In the genomic region with DNA sequence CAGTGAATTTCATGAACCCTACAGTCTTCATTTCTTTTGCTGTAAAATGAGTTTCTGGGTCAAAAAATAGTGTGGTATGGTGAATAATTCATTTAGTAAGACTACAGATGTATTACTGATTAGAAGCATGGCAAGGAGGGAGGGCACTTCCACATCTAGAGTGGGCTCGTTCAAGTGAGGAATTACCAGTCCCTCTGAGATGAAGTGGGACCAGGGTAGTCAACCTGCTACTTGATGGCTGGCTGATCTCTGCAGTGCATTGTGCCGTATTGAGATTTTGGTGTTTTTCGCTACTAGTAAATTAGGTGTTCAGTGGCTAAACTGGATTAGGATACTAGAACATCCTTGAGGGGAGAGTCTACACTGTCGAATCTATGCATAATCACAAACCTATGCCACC, we compare ENCODE assay signal across 11 cellular contexts. TPM values are rescaled to one million over a fixed set of nuclear protein-coding genes. Genes with fewer than 3 reads are reported as not detected.
DNase-seq lines count a peak whose midpoint lies in the region; ATAC-seq and TF ChIP-seq lines count a peak whose summit lies in the region.
"Had no signal": no experiment of that assay in that cellular context is flagged by ENCODE, and none has a peak within 500 bp of the region (broad histone marks: within the 10 kb centered on the region; RNA-seq: fewer than 3 reads in every experiment).

No MANE protein-coding gene starts in this region.

- no peak overlapping the region for H3K4me3 Mint-ChIP-seq in activated CD4-positive, alpha-beta memory T cell treated with anti-CD3 and anti-CD28 coated beads for 36 hours
- H3K4me3 Mint-ChIP-seq in activated CD4-positive, alpha-beta memory T cell treated with anti-CD3 and anti-CD28 coated beads, Interleukin-2, amount 10 ng/mL, durations not matched to agents 7 days and 5 days, result no peak overlapping the region
- no peak overlapping the region for H3K4me3 Mint-ChIP-seq in stimulated activated memory B cell treated with anti-CD40 and anti-IgM and Interleukin-4, amounts not matched to agents 10 μg/mL and 1 μg/mL and 100 μg/mL, for 72 hours

- peaks cover 17% of the 10 kb centered on the region for H3K36me3 Mint-ChIP-seq in activated CD4-positive, alpha-beta memory T cell treated with anti-CD3 and anti-CD28 coated beads for 36 hours
- peaks cover 41% of the 10 kb centered on the region for H3K36me3 Mint-ChIP-seq in activated CD4-positive, alpha-beta memory T cell treated with anti-CD3 and anti-CD28 coated beads, Interleukin-2, amount 10 ng/mL, durations not matched to agents 7 days and 5 days (ENCODE audit: low read depth)
- peaks cover 51% of the 10 kb centered on the region for H3K36me3 Mint-ChIP-seq in stimulated activated memory B cell treated with anti-CD40 and anti-IgM and Interleukin-4, amounts not matched to agents 10 μg/mL and 1 μg/mL and 100 μg/mL, for 72 hours

- H3K9me3 ChIP-seq in HUES48 (ENCODE audit: control insufficient read depth, insufficient read depth, low read length), result no peaks in the 10 kb centered on the region
- no peaks in the 10 kb centered on the region for H3K9me3 ChIP-seq in aorta (ENCODE audit: control insufficient read depth, low read length)
- no peaks in the 10 kb centered on the region for H3K9me3 ChIP-seq in uterus
- H3K9me3 ChIP-seq: right lobe of liver had no signal

- 87 to 90% methylated on average over 4 of the region's 4 CpGs for WGBS in aorta, 2 donors

- H3K4me3 ChIP-seq in HUES48 (ENCODE audit: low read depth, low read length) (no peak overlapping the region), aorta (ENCODE audit: low read length in 2 of 2) (no peak overlapping the region), uterus (no peak overlapping the region)
- H3K4me3 ChIP-seq: right lobe of liver had no signal

- no peak for TF ChIP-seq POLR2A in uterus (IDR thresholded peaks at IDR 0.05)

- peak overlapping the region; percentile 2 for H3K27ac Mint-ChIP-seq in activated CD4-positive, alpha-beta memory T cell treated with anti-CD3 and anti-CD28 coated beads for 36 hours
- H3K27ac Mint-ChIP-seq in activated CD4-positive, alpha-beta memory T cell treated with anti-CD3 and anti-CD28 coated beads, Interleukin-2, amount 10 ng/mL, durations not matched to agents 7 days and 5 days, result no peak overlapping the region
- H3K27ac Mint-ChIP-seq in stimulated activated memory B cell treated with anti-CD40 and anti-IgM and Interleukin-4, amounts not matched to agents 10 μg/mL and 1 μg/mL and 100 μg/mL, for 72 hours, result peak overlapping the region; percentile 64

- H3K4me1 Mint-ChIP-seq in activated CD4-positive, alpha-beta memory T cell treated with anti-CD3 and anti-CD28 coated beads for 36 hours (ENCODE audit: low read depth), result peaks cover 44% of the 10 kb centered on the region
- H3K4me1 Mint-ChIP-seq in activated CD4-positive, alpha-beta memory T cell treated with anti-CD3 and anti-CD28 coated beads, Interleukin-2, amount 10 ng/mL, durations not matched to agents 7 days and 5 days, result peaks cover 14% of the 10 kb centered on the region
- peaks cover 20% of the 10 kb centered on the region for H3K4me1 Mint-ChIP-seq in stimulated activated memory B cell treated with anti-CD40 and anti-IgM and Interleukin-4, amounts not matched to agents 10 μg/mL and 1 μg/mL and 100 μg/mL, for 72 hours

- POLR2A ChIA-PET in activated CD4-positive, alpha-beta memory T cell treated with anti-CD3 and anti-CD28 coated beads for 36 hours (lab: Charles Lee), result no interaction called here
- POLR2A ChIA-PET in activated CD4-positive, alpha-beta memory T cell treated with anti-CD3 and anti-CD28 coated beads, Interleukin-2, amount 10 ng/mL, durations not matched to agents 7 days and 5 days (lab: Charles Lee), result no interaction called here

- TF ChIP-seq CTCF in uterus (IDR thresholded peaks at IDR 0.05), result no peak

- H3K9me3 Mint-ChIP-seq in activated CD4-positive, alpha-beta memory T cell treated with anti-CD3 and anti-CD28 coated beads for 36 hours, result no peaks in the 10 kb centered on the region
- H3K9me3 Mint-ChIP-seq in activated CD4-positive, alpha-beta memory T cell treated with anti-CD3 and anti-CD28 coated beads, Interleukin-2, amount 10 ng/mL, durations not matched to agents 7 days and 5 days, result no peaks in the 10 kb centered on the region
- H3K9me3 Mint-ChIP-seq in stimulated activated memory B cell treated with anti-CD40 and anti-IgM and Interleukin-4, amounts not matched to agents 10 μg/mL and 1 μg/mL and 100 μg/mL, for 72 hours, result no peaks in the 10 kb centered on the region

- ATAC-seq in HG02623 (IDR thresholded peaks at IDR 0.05; ENCODE audit: unreplicated experiment) (peak; percentile 51), aorta (ENCODE audit: low FRiP score) (no peak)
- ATAC-seq in stimulated activated memory B cell treated with anti-CD40 and anti-IgM and Interleukin-4, amounts not matched to agents 10 μg/mL and 1 μg/mL and 100 μg/mL, for 72 hours, result peak; percentile 68
- ATAC-seq: left lobe of liver, right lobe of liver had no signal

- no peak for DNase-seq in activated CD4-positive, alpha-beta memory T cell treated with anti-CD3 and anti-CD28 coated beads for 36 hours
- DNase-seq in activated CD4-positive, alpha-beta memory T cell treated with anti-CD3 and anti-CD28 coated beads, Interleukin-2, amount 10 ng/mL, durations not matched to agents 7 days and 5 days, result no peak
- DNase-seq in NCI-H2196 treated with DMSO at 0.1 percent for 48 hours (lab: John Stamatoyannopoulos, UW; ENCODE audit: unreplicated experiment) (no peak), aorta (no peak), uterus (no peak)
- DNase-seq: right lobe of liver had no signal

- no peaks in the 10 kb centered on the region for H3K4me1 ChIP-seq in HUES48 (ENCODE audit: control insufficient read depth, insufficient read depth, low read length)
- H3K4me1 ChIP-seq in aorta (ENCODE audit: control insufficient read depth in 1 of 2, insufficient read depth in 2 of 2, low read length in 2 of 2), result peaks cover 5% of the 10 kb centered on the region in 2 donors
- H3K4me1 ChIP-seq in uterus, result peaks cover 0 to 3% of the 10 kb centered on the region in 2 donors
- H3K4me1 ChIP-seq: right lobe of liver had no signal

- H3K9ac ChIP-seq in HUES48 (ENCODE audit: low read depth, low read length), result no peak overlapping the region

- CTCF ChIA-PET in activated CD4-positive, alpha-beta memory T cell treated with anti-CD3 and anti-CD28 coated beads for 36 hours (lab: Charles Lee), result no interaction called here
- CTCF ChIA-PET in activated CD4-positive, alpha-beta memory T cell treated with anti-CD3 and anti-CD28 coated beads, Interleukin-2, amount 10 ng/mL, durations not matched to agents 7 days and 5 days (lab: Charles Lee), result no interaction called here

- H3K27me3 ChIP-seq in HUES48 (ENCODE audit: control insufficient read depth, insufficient read depth, low read length) (no peaks in the 10 kb centered on the region), aorta (ENCODE audit: control insufficient read depth in 1 of 2, insufficient read depth in 2 of 2, low read length in 1 of 2) (no peaks in the 10 kb centered on the region), uterus (no peaks in the 10 kb centered on the region)
- H3K27me3 ChIP-seq: right lobe of liver had no signal

- H3K27ac ChIP-seq in HUES48 (ENCODE audit: low read depth, low read length) (peak overlapping the region; percentile 59), aorta (ENCODE audit: low read depth in 1 of 2, low read length in 2 of 2) (peak overlapping the region in 1 of 2 donors; percentile 62), uterus (no peak overlapping the region)
- H3K27ac ChIP-seq: right lobe of liver had no signal

- peaks cover 62% of the 10 kb centered on the region for H3K36me3 ChIP-seq in HUES48 (ENCODE audit: control insufficient read depth, insufficient read depth, low read length)
- peaks cover 0 to 3% of the 10 kb centered on the region in 2 donors for H3K36me3 ChIP-seq in aorta (ENCODE audit: control insufficient read depth in 1 of 2, insufficient read depth in 2 of 2, low read length in 1 of 2)
- H3K36me3 ChIP-seq in uterus, result no peaks in the 10 kb centered on the region

- no peaks in the 10 kb centered on the region for H3K27me3 Mint-ChIP-seq in activated CD4-positive, alpha-beta memory T cell treated with anti-CD3 and anti-CD28 coated beads for 36 hours
- H3K27me3 Mint-ChIP-seq in activated CD4-positive, alpha-beta memory T cell treated with anti-CD3 and anti-CD28 coated beads, Interleukin-2, amount 10 ng/mL, durations not matched to agents 7 days and 5 days, result no peaks in the 10 kb centered on the region
- H3K27me3 Mint-ChIP-seq in stimulated activated memory B cell treated with anti-CD40 and anti-IgM and Interleukin-4, amounts not matched to agents 10 μg/mL and 1 μg/mL and 100 μg/mL, for 72 hours, result no peaks in the 10 kb centered on the region

- intact Hi-C loops in activated CD4-positive, alpha-beta memory T cell treated with anti-CD3 and anti-CD28 coated beads for 36 hours (cut with micrococcal nuclease), result loop anchor here (5.0 kb wide), 1 partner anchor 37 kb away; no protein-coding TSS in a partner anchor
- intact Hi-C loops in aorta (cut with DNase I) (no loop called here), uterus (cut with DNase I; ENCODE audit: low total_unique reads) (no loop called here)

RNA-seq across cellular contexts. Expression of gene CDC37L1, which starts 10.8 kb away (rescaled TPM):
- 10 to 100 TPM in 1 of 2 experiments, 1 to 10 TPM in 1; 9.7 to 11.0 TPM for total RNA-seq in activated CD4-positive, alpha-beta memory T cell treated with anti-CD3 and anti-CD28 coated beads for 36 hours
- total RNA-seq in activated CD4-positive, alpha-beta memory T cell treated with anti-CD3 and anti-CD28 coated beads, Interleukin-2, amount 10 ng/mL, durations not matched to agents 7 days and 5 days, result 10 to 100 TPM; 11.9 to 12.0 TPM
- total RNA-seq in aorta (10 to 100 TPM; 19.5 to 26.3 TPM), uterus (10 to 100 TPM; 21.1 to 50.5 (median 34.0) TPM)
- 10 to 100 TPM; 17.8 to 19.9 TPM for polyA plus RNA-seq in aorta

RNA-seq across cellular contexts. Expression of gene SPATA6L, which starts 23.9 kb away (rescaled TPM):
- under 1 TPM; 0.48 to 0.59 TPM for total RNA-seq in activated CD4-positive, alpha-beta memory T cell treated with anti-CD3 and anti-CD28 coated beads for 36 hours
- total RNA-seq in activated CD4-positive, alpha-beta memory T cell treated with anti-CD3 and anti-CD28 coated beads, Interleukin-2, amount 10 ng/mL, durations not matched to agents 7 days and 5 days, result under 1 TPM; 0.43 to 0.83 TPM
- 1 to 10 TPM; 3.8 to 6.7 TPM for total RNA-seq in aorta
- 1 to 10 TPM; 1.0 to 1.9 TPM for polyA plus RNA-seq in aorta
- 10 to 100 TPM in 1 of 4 donors, 1 to 10 TPM in 2, under 1 TPM in 1; 0.51 to 13.6 (median 6.5) TPM for total RNA-seq in uterus
- total RNA-seq: A172 had no signal

RNA-seq across cellular contexts. Expression of gene PLPP6, which starts 28.1 kb away (rescaled TPM):
- total RNA-seq in activated CD4-positive, alpha-beta memory T cell treated with anti-CD3 and anti-CD28 coated beads for 36 hours, result 1 to 10 TPM; 4.4 to 4.6 TPM
- total RNA-seq in activated CD4-positive, alpha-beta memory T cell treated with anti-CD3 and anti-CD28 coated beads, Interleukin-2, amount 10 ng/mL, durations not matched to agents 7 days and 5 days, result 10 to 100 TPM in 1 of 2 experiments, 1 to 10 TPM in 1; 9.6 to 10.3 TPM
- total RNA-seq in aorta, result 1 to 10 TPM; 4.5 to 4.8 TPM
- 1 to 10 TPM; 1.5 to 4.7 TPM for polyA plus RNA-seq in aorta
- 1 to 10 TPM; 5.6 to 8.3 (median 7.2) TPM for total RNA-seq in uterus

RNA-seq across cellular contexts. Expression of gene AK3, which starts 50.9 kb away (rescaled TPM):
- 10 to 100 TPM; 33.8 to 34.5 TPM for total RNA-seq in activated CD4-positive, alpha-beta memory T cell treated with anti-CD3 and anti-CD28 coated beads for 36 hours
- 10 to 100 TPM; 34.0 to 34.6 TPM for total RNA-seq in activated CD4-positive, alpha-beta memory T cell treated with anti-CD3 and anti-CD28 coated beads, Interleukin-2, amount 10 ng/mL, durations not matched to agents 7 days and 5 days
- total RNA-seq in aorta (10 to 100 TPM; 39.4 to 51.4 TPM), uterus (100 to 1,000 TPM in 1 of 4 donors, 10 to 100 TPM in 3; 57.9 to 129 (median 78.4) TPM)
- 10 to 100 TPM; 52.1 to 56.1 TPM for polyA plus RNA-seq in aorta
